In genomic region chr17:64145460-64145750, GRCh38 we compare ENCODE assay signal across 8 cellular contexts. TPM values are rescaled to one million over a fixed set of nuclear protein-coding genes. Genes with fewer than 3 reads are reported as not detected.
DNase-seq lines count a peak whose midpoint lies in the region; ATAC-seq and TF ChIP-seq lines count a peak whose summit lies in the region.

No MANE protein-coding gene starts in this region.

- no peaks in the 10 kb centered on the region for H3K27me3 Mint-ChIP-seq in mesothelial cell of epicardium (ENCODE audit: low read depth)

- ATAC-seq in GM18498 (IDR thresholded peaks at IDR 0.05; ENCODE audit: unreplicated experiment), result peak; percentile 14

- no peak overlapping the region for H3K27ac Mint-ChIP-seq in mesothelial cell of epicardium

- peaks cover 0 to 25% (median 0%) of the 10 kb centered on the region in 3 donors for H3K36me3 ChIP-seq in esophagus squamous epithelium
- peaks cover 4% of the 10 kb centered on the region for H3K36me3 ChIP-seq in rectal smooth muscle tissue (ENCODE audit: control insufficient read depth, insufficient read depth, low read length)

- no peak for TF ChIP-seq CTCF in esophagus squamous epithelium (IDR thresholded peaks at IDR 0.05)
- TF ChIP-seq CTCF in mesothelial cell of epicardium (IDR thresholded peaks at IDR 0.05; ENCODE audit: unreplicated experiment), result no peak

- H3K27ac ChIP-seq in esophagus squamous epithelium (peak overlapping the region; percentile 96 to 99 (median 98)), rectal smooth muscle tissue (ENCODE audit: low read depth, low read length) (peak overlapping the region; percentile 96)

- peaks cover 6 to 32% (median 9%) of the 10 kb centered on the region in 3 donors for H3K4me1 ChIP-seq in esophagus squamous epithelium
- H3K4me1 ChIP-seq in rectal smooth muscle tissue (ENCODE audit: control insufficient read depth, insufficient read depth, low read length), result peaks cover 9% of the 10 kb centered on the region

- H3K4me3 Mint-ChIP-seq in mesothelial cell of epicardium, result no peak overlapping the region

- H3K9me3 ChIP-seq in esophagus squamous epithelium, result no peaks in the 10 kb centered on the region

- H3K36me3 Mint-ChIP-seq in mesothelial cell of epicardium, result peaks cover 11% of the 10 kb centered on the region

- DNase-seq in Jurkat, Clone E6-1 (ENCODE audit: low read depth, low spot score), result no peak
- DNase-seq in esophagus squamous epithelium (lab: John Stamatoyannopoulos, UW) (no peak), cortex of kidney (lab: John Stamatoyannopoulos, UW) (no peak), GM19240 (ENCODE audit: insufficient read length, low spot score) (no peak), AG20443 (ENCODE audit: low spot score) (no peak), mesothelial cell of epicardium (ENCODE audit: low spot score in 2 of 2, unreplicated experiment in 2 of 2) (no peak)

- intact Hi-C loops in esophagus squamous epithelium (cut with DNase I), result loop anchor here (5.0 kb wide), 1 partner anchor 137 kb away; no protein-coding TSS in a partner anchor

- H3K4me3 ChIP-seq in Jurkat, Clone E6-1 (ENCODE audit: low read length), result peak overlapping the region; percentile 90
- H3K4me3 ChIP-seq in esophagus squamous epithelium, result peak overlapping the region; percentile 79 to 92 (median 90)
- peak overlapping the region; percentile 96 for H3K4me3 ChIP-seq in rectal smooth muscle tissue (ENCODE audit: low read length)

- WGBS in esophagus squamous epithelium, 2 donors, result 0 to 2% methylated on average over 6 to 9 of the region's 10 CpGs

- TF ChIP-seq POLR2A in esophagus squamous epithelium (IDR thresholded peaks at IDR 0.05), result no peak

- no peaks in the 10 kb centered on the region for H3K9me3 Mint-ChIP-seq in mesothelial cell of epicardium

- peak overlapping the region; percentile 94 for H3K9ac ChIP-seq in rectal smooth muscle tissue (ENCODE audit: low read length)

- H3K27me3 ChIP-seq in esophagus squamous epithelium (no peaks in the 10 kb centered on the region), rectal smooth muscle tissue (ENCODE audit: control insufficient read depth, insufficient read depth, low read length) (no peaks in the 10 kb centered on the region)

- peaks cover 28% of the 10 kb centered on the region for H3K4me1 Mint-ChIP-seq in mesothelial cell of epicardium

RNA-seq across cellular contexts. Expression of gene ERN1, which starts 15.5 kb away (rescaled TPM):
- 3.3 TPM for polyA plus RNA-seq in Jurkat, Clone E6-1 (2012; ENCODE audit: insufficient read depth, insufficient read length)
- total RNA-seq in esophagus squamous epithelium (10 to 100 TPM in 3 of 4 donors, 1 to 10 TPM in 1; 9.2 to 19.1 (median 15.1) TPM), mesothelial cell of epicardium (16.4 to 20.6 TPM (median 17.9 TPM) in 3 replicates)
